Comparison of ENCODE assay signal across 9 cellular contexts in the genomic region with DNA sequence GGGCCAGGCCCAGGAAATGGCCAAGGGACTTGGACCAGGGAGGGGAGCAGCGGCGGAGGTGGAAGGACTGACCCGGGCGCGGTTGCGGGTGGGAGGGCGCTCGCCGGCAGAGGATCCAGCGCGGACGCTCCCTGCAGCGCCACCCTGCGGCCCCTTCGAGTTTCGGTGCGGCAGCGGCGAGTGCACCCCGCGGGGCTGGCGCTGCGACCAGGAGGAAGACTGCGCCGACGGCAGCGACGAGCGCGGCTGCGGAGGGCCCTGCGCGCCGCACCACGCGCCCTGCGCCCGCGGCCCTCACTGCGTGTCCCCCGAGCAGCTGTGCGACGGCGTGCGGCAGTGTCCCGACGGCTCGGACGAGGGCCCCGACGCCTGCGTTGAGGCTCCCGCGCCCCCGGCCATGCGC. TPM values are rescaled to one million over a fixed set of nuclear protein-coding genes. Genes with fewer than 3 reads are reported as not detected.
DNase-seq lines count a peak whose midpoint lies in the region; ATAC-seq and TF ChIP-seq lines count a peak whose summit lies in the region.
"Had no signal": no experiment of that assay in that cellular context is flagged by ENCODE, and none has a peak within 500 bp of the region (broad histone marks: within the 10 kb centered on the region; RNA-seq: fewer than 3 reads in every experiment).

No MANE protein-coding gene starts in this region.

- H3K27me3 ChIP-seq in iPS-15b (ENCODE audit: control insufficient read depth, insufficient read depth, low read length) (peaks cover 35% of the 10 kb centered on the region), Caco-2 (replicated peaks; ENCODE audit: control insufficient read depth, insufficient read depth, low read length) (no peaks in the 10 kb centered on the region; the same call in 1 of the 2 replicates)

- H3K27me3 Mint-ChIP-seq in Caco-2 (ENCODE audit: insufficient read depth, unreplicated experiment), result no peaks in the 10 kb centered on the region

- H3K4me1 ChIP-seq in iPS-15b (ENCODE audit: control insufficient read depth, insufficient read depth, low read length) (no peaks in the 10 kb centered on the region), Caco-2 (no peaks in the 10 kb centered on the region)

- H3K9ac ChIP-seq in iPS-15b (ENCODE audit: low read depth, low read length), result peak overlapping the region; percentile 37

- CTCF ChIA-PET in Caco-2 (lab: Charles Lee), result no interaction called here

- ATAC-seq in activated naive CD4-positive, alpha-beta T cell treated with anti-CD3 and anti-CD28 coated beads, Interleukin-2, amount 50 U/mL, for 72 hours, result peak; percentile 39 to 69
- ATAC-seq in stimulated activated effector memory CD8-positive, alpha-beta T cell treated with anti-CD3 and anti-CD28 coated beads, Interleukin-12 subunit alpha, Interleukin-12 subunit beta, amount 100 ng/mL, for 72 hours, result peak; percentile 39

- H3K4me3 Mint-ChIP-seq in stimulated activated effector memory CD8-positive, alpha-beta T cell treated with anti-CD3 and anti-CD28 coated beads, Interleukin-12 subunit alpha, Interleukin-12 subunit beta, amount 100 ng/mL, for 72 hours, result no peak overlapping the region
- H3K4me3 Mint-ChIP-seq in Caco-2 (ENCODE audit: unreplicated experiment), result no peak overlapping the region
- H3K4me3 Mint-ChIP-seq: T-helper 1 cell treated with Interleukin-12 subunit alpha and Interleukin-12 subunit beta and Interleukin-4 antibody, amounts not matched to agents 30 μg/mL and 1 μg/mL, for 36 hours had no signal

- H3K4me3 ChIP-seq in iPS-15b (ENCODE audit: low read depth, low read length), result peak overlapping the region; percentile 52
- H3K4me3 ChIP-seq in Caco-2 (ENCODE audit: low read depth, low read length), result no peak overlapping the region

- no peaks in the 10 kb centered on the region for H3K9me3 Mint-ChIP-seq in activated naive CD4-positive, alpha-beta T cell treated with anti-CD3 and anti-CD28 coated beads, Interleukin-2, amount 50 U/mL, for 72 hours
- H3K9me3 Mint-ChIP-seq in stimulated activated effector memory CD8-positive, alpha-beta T cell treated with anti-CD3 and anti-CD28 coated beads, Interleukin-12 subunit alpha, Interleukin-12 subunit beta, amount 100 ng/mL, for 72 hours, result no peaks in the 10 kb centered on the region
- H3K9me3 Mint-ChIP-seq in Caco-2 (ENCODE audit: unreplicated experiment), result no peaks in the 10 kb centered on the region
- H3K9me3 Mint-ChIP-seq: T-helper 1 cell treated with Interleukin-12 subunit alpha and Interleukin-12 subunit beta and Interleukin-4 antibody, amounts not matched to agents 30 μg/mL and 1 μg/mL, for 36 hours had no signal

- no peaks in the 10 kb centered on the region for H3K36me3 Mint-ChIP-seq in activated naive CD4-positive, alpha-beta T cell treated with anti-CD3 and anti-CD28 coated beads, Interleukin-2, amount 50 U/mL, for 72 hours
- H3K36me3 Mint-ChIP-seq in stimulated activated effector memory CD8-positive, alpha-beta T cell treated with anti-CD3 and anti-CD28 coated beads, Interleukin-12 subunit alpha, Interleukin-12 subunit beta, amount 100 ng/mL, for 72 hours, result no peaks in the 10 kb centered on the region
- H3K36me3 Mint-ChIP-seq in Caco-2 (ENCODE audit: insufficient read depth, unreplicated experiment), result no peaks in the 10 kb centered on the region

- H3K9me3 ChIP-seq in iPS-15b (ENCODE audit: control insufficient read depth, insufficient read depth, low read length) (no peaks in the 10 kb centered on the region), Caco-2 (no peaks in the 10 kb centered on the region)

- H3K4me1 Mint-ChIP-seq in stimulated activated effector memory CD8-positive, alpha-beta T cell treated with anti-CD3 and anti-CD28 coated beads, Interleukin-12 subunit alpha, Interleukin-12 subunit beta, amount 100 ng/mL, for 72 hours, result no peaks in the 10 kb centered on the region
- no peaks in the 10 kb centered on the region for H3K4me1 Mint-ChIP-seq in Caco-2 (ENCODE audit: low read depth, unreplicated experiment)

- no peak overlapping the region for H3K27ac Mint-ChIP-seq in activated naive CD4-positive, alpha-beta T cell treated with anti-CD3 and anti-CD28 coated beads, Interleukin-2, amount 50 U/mL, for 72 hours
- no peak overlapping the region for H3K27ac Mint-ChIP-seq in stimulated activated effector memory CD8-positive, alpha-beta T cell treated with anti-CD3 and anti-CD28 coated beads, Interleukin-12 subunit alpha, Interleukin-12 subunit beta, amount 100 ng/mL, for 72 hours
- H3K27ac Mint-ChIP-seq in Caco-2 (ENCODE audit: unreplicated experiment), result no peak overlapping the region
- H3K27ac Mint-ChIP-seq: T-helper 1 cell treated with Interleukin-12 subunit alpha and Interleukin-12 subunit beta and Interleukin-4 antibody, amounts not matched to agents 30 μg/mL and 1 μg/mL, for 36 hours had no signal

- BruUV-seq in Caco-2 (replicated peaks; lab: Mats Ljungman, UMichigan), result no TSS peak

- POLR2A ChIA-PET in Caco-2 (lab: Charles Lee), result no interaction called here

- peak; percentile 84 for DNase-seq in activated CD8-positive, alpha-beta memory T cell treated with anti-CD3 and anti-CD28 coated beads, Interleukin-2, amount 50 U/mL, for 48 hours
- no peak for DNase-seq in activated CD8-positive, alpha-beta memory T cell treated with anti-CD3 and anti-CD28 coated beads, Interleukin-2, amount 50 U/mL, for 4 hours
- DNase-seq in activated naive CD4-positive, alpha-beta T cell treated with anti-CD3 and anti-CD28 coated beads, Interleukin-2, amount 50 U/mL, for 72 hours (ENCODE audit: low spot score in 2 of 2), result peak in 1 of 2 donors; percentile 79
- peak in 1 of 2 donors; percentile 63 for DNase-seq in stimulated activated effector memory CD8-positive, alpha-beta T cell treated with anti-CD3 and anti-CD28 coated beads, Interleukin-12 subunit alpha, Interleukin-12 subunit beta, amount 100 ng/mL, for 72 hours (ENCODE audit: low spot score in 2 of 2)
- DNase-seq in DMS79 treated with DMSO at 0.1 percent for 48 hours (lab: John Stamatoyannopoulos, UW) (no peak), Caco-2 (no peak), amniotic stem cell (lab: John Stamatoyannopoulos, UW) (no peak)

- intact Hi-C loops in Caco-2 (cut with micrococcal nuclease; ENCODE audit: unreplicated experiment), result no loop called here

- H3K36me3 ChIP-seq in iPS-15b (ENCODE audit: control insufficient read depth, insufficient read depth, low read length), result no peaks in the 10 kb centered on the region
- H3K36me3 ChIP-seq in Caco-2 (ENCODE audit: control insufficient read depth, insufficient read depth, low read length), result no peaks in the 10 kb centered on the region

- no peak for TF ChIP-seq CTCF in Caco-2 (IDR thresholded peaks at IDR 0.05; ENCODE audit: insufficient read depth in 1 of 2, low read depth in 1 of 2, low read length in 1 of 2, severe bottlenecking in 1 of 2, unreplicated experiment in 1 of 2)

RNA-seq across cellular contexts. Expression of gene ZNF467, which starts 16.8 kb away (rescaled TPM):
- under 1 TPM; 0.23 to 0.25 TPM for total RNA-seq in activated naive CD4-positive, alpha-beta T cell treated with anti-CD3 and anti-CD28 coated beads, Interleukin-2, amount 50 U/mL, for 72 hours
- total RNA-seq in Caco-2 (2022), result 1.1 and 1.7 TPM in 2 replicates

RNA-seq across cellular contexts. Expression of gene ZNF862, which starts 48.0 kb away (rescaled TPM):
- 10 to 100 TPM; 18.9 to 23.0 TPM for total RNA-seq in activated naive CD4-positive, alpha-beta T cell treated with anti-CD3 and anti-CD28 coated beads, Interleukin-2, amount 50 U/mL, for 72 hours
- total RNA-seq in Caco-2 (2022), result 3.1 and 3.5 TPM in 2 replicates
